Comparison of ENCODE assay signal across 24 cellular contexts in genomic region chr6:22399693-22400092, GRCh38.
DNase-seq lines count a peak whose midpoint lies in the region; ATAC-seq, FAIRE-seq and TF ChIP-seq lines count a peak whose summit lies in the region.
"Had no signal": no experiment of that assay in that cellular context is flagged by ENCODE, and none has a peak within 500 bp of the region (broad histone marks: within the 10 kb centered on the region; RNA-seq: fewer than 3 reads in every experiment).

No MANE protein-coding gene starts in this region.

- H3K4me3 Mint-ChIP-seq in MCF 10A (ENCODE audit: unreplicated experiment) = no peak overlapping the region
- H3K4me3 Mint-ChIP-seq: activated naive CD8-positive, alpha-beta T cell treated with anti-CD3 and anti-CD28 coated beads, Interleukin-2, amount 10 ng/mL, durations not matched to agents 7 days and 5 days; effector memory CD8-positive, alpha-beta T cell; neural crest cell; stimulated activated naive CD8-positive, alpha-beta T cell treated with anti-CD3 and anti-CD28 coated beads, Interleukin-15, Interleukin-2, amounts not matched to agents 100 ng/mL and 50 ng/mL, for 24 hours had no signal

- no peaks in the 10 kb centered on the region for H3K27me3 Mint-ChIP-seq in MCF 10A (ENCODE audit: insufficient read depth, unreplicated experiment)
- H3K27me3 Mint-ChIP-seq: activated naive CD8-positive, alpha-beta T cell treated with anti-CD3 and anti-CD28 coated beads, Interleukin-2, amount 10 ng/mL, durations not matched to agents 7 days and 5 days; effector memory CD8-positive, alpha-beta T cell; stimulated activated naive CD8-positive, alpha-beta T cell treated with anti-CD3 and anti-CD28 coated beads, Interleukin-15, Interleukin-2, amounts not matched to agents 100 ng/mL and 50 ng/mL, for 24 hours had no signal

- H3K4me3 ChIP-seq in hepatocyte (no peak overlapping the region), testis (no peak overlapping the region), pancreas (no peak overlapping the region)
- H3K4me3 ChIP-seq: gastroesophageal sphincter had no signal

- no peak for TF ChIP-seq POLR2A in testis (IDR thresholded peaks at IDR 0.05)

- ATAC-seq in pancreas = no peak
- ATAC-seq: effector memory CD8-positive, alpha-beta T cell; gastroesophageal sphincter had no signal

- H2AFZ ChIP-seq in hepatocyte = no peak overlapping the region

- no peaks in the 10 kb centered on the region for H3K27me3 ChIP-seq in hepatocyte
- H3K27me3 ChIP-seq in testis = no peaks in the 10 kb centered on the region
- no peaks in the 10 kb centered on the region for H3K27me3 ChIP-seq in pancreas
- H3K27me3 ChIP-seq: gastroesophageal sphincter had no signal

- no peak for FAIRE-seq in pancreas (lab: Jason Lieb, UNC)
- FAIRE-seq: TTC549 had no signal

- no peaks in the 10 kb centered on the region for H3K79me2 ChIP-seq in hepatocyte

- H3K4me1 ChIP-seq in hepatocyte (ENCODE audit: insufficient read depth) (peaks cover 4% of the 10 kb centered on the region), testis (no peaks in the 10 kb centered on the region), pancreas (no peaks in the 10 kb centered on the region)
- H3K4me1 ChIP-seq: gastroesophageal sphincter had no signal

- DNase-seq in AG08395 (ENCODE audit: low spot score) (peak; percentile 12), HT1080 (ENCODE audit: low read depth) (peak; percentile 24), MCF 10A (ENCODE audit: unreplicated experiment) (peak; percentile 69), hepatocyte (ENCODE audit: low spot score) (peak; percentile 61), testis (no peak), pancreas (no peak), G401 (ENCODE audit: low spot score) (no peak), NCI-H226 (no peak)
- DNase-seq: 8988T; activated naive CD8-positive, alpha-beta T cell treated with anti-CD3 and anti-CD28 coated beads, Interleukin-2, amount 10 ng/mL, durations not matched to agents 7 days and 5 days; activated T-cell treated with anti-CD3 and anti-CD28 coated beads, Interleukin-2, amount 50 U/mL, for 48 hours; central memory CD4-positive, alpha-beta T cell; DND-41; effector memory CD8-positive, alpha-beta T cell; Kasumi-1; NCI-H1694; NCI-H446; OCI-M1; retina; SK-N-SH had no signal

- WGBS in hepatocyte (ENCODE audit: low lambda C conversion rate, missing lambda C conversion rate) = 70% methylated on average over 4 of the region's 4 CpGs
- 92% methylated on average over 4 of the region's 4 CpGs for WGBS in testis, 2 donors
- WGBS in pancreas, 2 donors = 96 to 97% methylated on average over 4 of the region's 4 CpGs

- H3K27ac ChIP-seq in hepatocyte (no peak overlapping the region), testis (no peak overlapping the region), pancreas (no peak overlapping the region)
- H3K27ac ChIP-seq: gastroesophageal sphincter had no signal

- TF ChIP-seq CTCF in MCF 10A (IDR thresholded peaks at IDR 0.05; ENCODE audit: unreplicated experiment) = no peak
- TF ChIP-seq CTCF in hepatocyte (IDR thresholded peaks at IDR 0.05; ENCODE audit: poor library complexity) = no peak
- no peak for TF ChIP-seq CTCF in testis (IDR thresholded peaks at IDR 0.05)
- no peak for TF ChIP-seq CTCF in pancreas (IDR thresholded peaks at IDR 0.05)

- H3K9me3 Mint-ChIP-seq in MCF 10A (ENCODE audit: unreplicated experiment) = no peaks in the 10 kb centered on the region
- H3K9me3 Mint-ChIP-seq: activated naive CD8-positive, alpha-beta T cell treated with anti-CD3 and anti-CD28 coated beads, Interleukin-2, amount 10 ng/mL, durations not matched to agents 7 days and 5 days; effector memory CD8-positive, alpha-beta T cell; neural crest cell; stimulated activated naive CD8-positive, alpha-beta T cell treated with anti-CD3 and anti-CD28 coated beads, Interleukin-15, Interleukin-2, amounts not matched to agents 100 ng/mL and 50 ng/mL, for 24 hours had no signal

- no peaks in the 10 kb centered on the region for H4K20me1 ChIP-seq in hepatocyte (ENCODE audit: insufficient read depth, poor library complexity, severe bottlenecking)

- intact Hi-C loops in MCF 10A (cut with micrococcal nuclease) = no loop called here
- intact Hi-C loops in testis (cut with DNase I; ENCODE audit: low total_unique reads) = no loop called here
- intact Hi-C loops in pancreas (cut with DNase I) = no loop called here

- in situ Hi-C loops in G401 (cut with HindIII; ENCODE audit: low sequenced_read_pairs) = no loop called here

- H3K36me3 ChIP-seq in hepatocyte (replicated peaks; ENCODE audit: insufficient read depth, low read depth) = no peaks in the 10 kb centered on the region
- no peaks in the 10 kb centered on the region for H3K36me3 ChIP-seq in testis (ENCODE audit: low read depth, missing control alignments)
- H3K36me3 ChIP-seq in pancreas = no peaks in the 10 kb centered on the region
- H3K36me3 ChIP-seq: gastroesophageal sphincter had no signal

- H3K9me2 ChIP-seq in hepatocyte (replicated peaks; ENCODE audit: insufficient read depth) = no peaks in the 10 kb centered on the region
- H3K9me2 ChIP-seq: SK-N-SH had no signal

- H3K9me3 ChIP-seq in hepatocyte (ENCODE audit: low read depth) = no peaks in the 10 kb centered on the region
- H3K9me3 ChIP-seq in testis = no peaks in the 10 kb centered on the region
- H3K9me3 ChIP-seq in pancreas = no peaks in the 10 kb centered on the region
- H3K9me3 ChIP-seq: gastroesophageal sphincter, SK-N-SH had no signal

- CTCF ChIA-PET in MCF 10A (lab: Yijun Ruan, JAX) = no interaction called here

- no peak overlapping the region for H3K4me2 ChIP-seq in hepatocyte
- H3K4me2 ChIP-seq: SK-N-SH had no signal

- H3K27ac Mint-ChIP-seq in MCF 10A (ENCODE audit: low read depth, unreplicated experiment) = no peak overlapping the region
- H3K27ac Mint-ChIP-seq: activated naive CD8-positive, alpha-beta T cell treated with anti-CD3 and anti-CD28 coated beads, Interleukin-2, amount 10 ng/mL, durations not matched to agents 7 days and 5 days; effector memory CD8-positive, alpha-beta T cell; stimulated activated naive CD8-positive, alpha-beta T cell treated with anti-CD3 and anti-CD28 coated beads, Interleukin-15, Interleukin-2, amounts not matched to agents 100 ng/mL and 50 ng/mL, for 24 hours had no signal

- POLR2A ChIA-PET in MCF 10A (lab: Yijun Ruan, JAX) = no interaction called here

- no TSS peak for BruUV-seq in MCF 10A (replicated peaks; lab: Mats Ljungman, UMichigan)

- peaks cover 5% of the 10 kb centered on the region for H3K4me1 Mint-ChIP-seq in MCF 10A (ENCODE audit: insufficient read depth, unreplicated experiment)
- H3K4me1 Mint-ChIP-seq: activated naive CD8-positive, alpha-beta T cell treated with anti-CD3 and anti-CD28 coated beads, Interleukin-2, amount 10 ng/mL, durations not matched to agents 7 days and 5 days; neural crest cell had no signal

- H3K36me3 Mint-ChIP-seq in MCF 10A (ENCODE audit: insufficient read depth, unreplicated experiment) = no peaks in the 10 kb centered on the region
- H3K36me3 Mint-ChIP-seq: activated naive CD8-positive, alpha-beta T cell treated with anti-CD3 and anti-CD28 coated beads, Interleukin-2, amount 10 ng/mL, durations not matched to agents 7 days and 5 days had no signal

Comparison
In these comparisons a context has a peak if more than half of its experiments do, and no peak if none do; other contexts are left out.
1. DNase-seq: peak in AG08395 (single experiment), HT1080 (single experiment), MCF 10A (single experiment) and hepatocyte (single experiment); none in testis (single experiment), pancreas (0 of 6), G401 (single experiment) and NCI-H226 (single experiment).